In the genomic region with DNA sequence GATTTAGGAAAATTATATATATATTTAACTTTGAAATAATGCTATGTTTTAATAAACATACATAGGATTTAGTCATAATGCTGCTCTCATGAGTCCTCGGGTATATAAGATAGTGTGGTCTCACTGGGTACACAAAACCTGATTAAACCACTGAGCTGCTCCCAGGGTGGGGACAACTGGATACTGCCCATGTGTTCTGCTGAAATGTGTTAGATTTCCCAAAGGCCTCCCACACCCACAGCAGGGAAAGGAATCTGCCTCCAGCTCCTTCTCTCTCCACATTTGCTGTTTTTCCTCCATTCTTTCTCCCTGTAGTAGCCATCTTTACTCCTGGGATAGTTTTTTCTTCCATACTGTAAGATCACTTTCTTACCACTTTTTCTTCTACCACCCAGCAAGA, we compare ENCODE assay signal across 24 cellular contexts.
DNase-seq lines count a peak whose midpoint lies in the region; ATAC-seq and TF ChIP-seq lines count a peak whose summit lies in the region.
"Had no signal": no experiment of that assay in that cellular context is flagged by ENCODE, and none has a peak within 500 bp of the region (broad histone marks: within the 10 kb centered on the region; RNA-seq: fewer than 3 reads in every experiment).

No MANE protein-coding gene starts in this region.

- no peak for TF ChIP-seq EP300 in gastroesophageal sphincter (IDR thresholded peaks at IDR 0.05)

- peaks cover 32 to 38% of the 10 kb centered on the region in 2 donors for H3K4me1 Mint-ChIP-seq in natural killer cell
- peaks cover 17 to 32% of the 10 kb centered on the region in 2 donors for H3K4me1 Mint-ChIP-seq in natural killer cell treated with Interleukin-12 subunit alpha and Interleukin-12 subunit beta and Interleukin-15 and Interleukin-18, amount 100 ng/mL, for 72 hours (ENCODE audit: low read depth in 2 of 2)
- H3K4me1 Mint-ChIP-seq in stimulated activated effector memory CD8-positive, alpha-beta T cell treated with anti-CD3 and anti-CD28 coated beads, Interleukin-12 subunit alpha, Interleukin-12 subunit beta, amount 100 ng/mL, for 72 hours = peaks cover 16% of the 10 kb centered on the region

- TF ChIP-seq CTCF in natural killer cell (IDR thresholded peaks at IDR 0.05) = no peak
- TF ChIP-seq CTCF in gastroesophageal sphincter (IDR thresholded peaks at IDR 0.05) = no peak

- DNase-seq in NCI-H82 (lab: John Stamatoyannopoulos, UW) (peak; percentile 22), NCI-H82 treated with DMSO at 0.1 percent for 48 hours (lab: John Stamatoyannopoulos, UW; ENCODE audit: unreplicated experiment) (no peak), natural killer cell (no peak), NCI-H69 (lab: John Stamatoyannopoulos, UW) (no peak), EL (no peak)
- DNase-seq in natural killer cell treated with Interleukin-12 subunit alpha and Interleukin-12 subunit beta and Interleukin-15 and Interleukin-18, amount 100 ng/mL, for 72 hours (ENCODE audit: low spot score) = no peak
- DNase-seq in stimulated activated effector memory CD8-positive, alpha-beta T cell treated with anti-CD3 and anti-CD28 coated beads, Interleukin-12 subunit alpha, Interleukin-12 subunit beta, amount 100 ng/mL, for 72 hours (ENCODE audit: low spot score in 2 of 2) = no peak
- DNase-seq: colonic mucosa; effector memory CD4-positive, alpha-beta T cell; foreskin melanocyte; left lung; NCI-H1105; NCI-H2029; NCI-H748 treated with DMSO at 0.1 percent for 48 hours; T1000 had no signal

- ATAC-seq in natural killer cell (no peak), gastroesophageal sphincter (peak; percentile 60)
- no peak for ATAC-seq in natural killer cell treated with Interleukin-12 subunit alpha and Interleukin-12 subunit beta and Interleukin-15 and Interleukin-18, amount 100 ng/mL, for 72 hours
- ATAC-seq in stimulated activated effector memory CD8-positive, alpha-beta T cell treated with anti-CD3 and anti-CD28 coated beads, Interleukin-12 subunit alpha, Interleukin-12 subunit beta, amount 100 ng/mL, for 72 hours = no peak
- ATAC-seq: left lung, SK-N-SH treated with all-trans-retinoic acid at 6 μM for 48 hours, WTC11 had no signal

- H3K27me3 Mint-ChIP-seq in natural killer cell (ENCODE audit: low read depth in 2 of 2) = no peaks in the 10 kb centered on the region
- H3K27me3 Mint-ChIP-seq in natural killer cell treated with Interleukin-12 subunit alpha and Interleukin-12 subunit beta and Interleukin-15 and Interleukin-18, amount 100 ng/mL, for 72 hours = no peaks in the 10 kb centered on the region
- H3K27me3 Mint-ChIP-seq: type B pancreatic cell had no signal

- H3K9me3 ChIP-seq in gastroesophageal sphincter = no peaks in the 10 kb centered on the region
- H3K9me3 ChIP-seq: breast epithelium, colonic mucosa, left lung, prostate gland had no signal

- H3K27me3 ChIP-seq in gastroesophageal sphincter = no peaks in the 10 kb centered on the region
- H3K27me3 ChIP-seq: breast epithelium, colonic mucosa, hepatocyte, left lung had no signal

- no peak for TF ChIP-seq POLR2A in gastroesophageal sphincter (IDR thresholded peaks at IDR 0.05)

- intact Hi-C loops in natural killer cell (cut with micrococcal nuclease) = no loop called here

- H3K36me3 Mint-ChIP-seq in natural killer cell = peaks cover 28% of the 10 kb centered on the region
- H3K36me3 Mint-ChIP-seq in natural killer cell treated with Interleukin-12 subunit alpha and Interleukin-12 subunit beta and Interleukin-15 and Interleukin-18, amount 100 ng/mL, for 72 hours = peaks cover 25% of the 10 kb centered on the region
- peaks cover 100% of the 10 kb centered on the region for H3K36me3 Mint-ChIP-seq in stimulated activated effector memory CD8-positive, alpha-beta T cell treated with anti-CD3 and anti-CD28 coated beads, Interleukin-12 subunit alpha, Interleukin-12 subunit beta, amount 100 ng/mL, for 72 hours
- H3K36me3 Mint-ChIP-seq: WTC11 had no signal

- no peak overlapping the region for H3K4me3 Mint-ChIP-seq in natural killer cell
- H3K4me3 Mint-ChIP-seq in natural killer cell treated with Interleukin-12 subunit alpha and Interleukin-12 subunit beta and Interleukin-15 and Interleukin-18, amount 100 ng/mL, for 72 hours = no peak overlapping the region
- H3K4me3 Mint-ChIP-seq in stimulated activated effector memory CD8-positive, alpha-beta T cell treated with anti-CD3 and anti-CD28 coated beads, Interleukin-12 subunit alpha, Interleukin-12 subunit beta, amount 100 ng/mL, for 72 hours = no peak overlapping the region
- H3K4me3 Mint-ChIP-seq: type B pancreatic cell, WTC11 had no signal

- H3K36me3 ChIP-seq in gastroesophageal sphincter = peaks cover 0 to 37% of the 10 kb centered on the region in 2 donors
- H3K36me3 ChIP-seq: breast epithelium, colonic mucosa, prostate gland had no signal

- H3K4me1 ChIP-seq in gastroesophageal sphincter = peaks cover 0 to 23% (median 0%) of the 10 kb centered on the region in 3 donors
- H3K4me1 ChIP-seq: breast epithelium, left lung, prostate gland had no signal

- H3K27ac Mint-ChIP-seq in natural killer cell = peak overlapping the region; percentile 38 to 58
- peak overlapping the region in 1 of 2 donors; percentile 8 for H3K27ac Mint-ChIP-seq in natural killer cell treated with Interleukin-12 subunit alpha and Interleukin-12 subunit beta and Interleukin-15 and Interleukin-18, amount 100 ng/mL, for 72 hours
- H3K27ac Mint-ChIP-seq in stimulated activated effector memory CD8-positive, alpha-beta T cell treated with anti-CD3 and anti-CD28 coated beads, Interleukin-12 subunit alpha, Interleukin-12 subunit beta, amount 100 ng/mL, for 72 hours = peak overlapping the region; percentile 84
- H3K27ac Mint-ChIP-seq: type B pancreatic cell, WTC11 had no signal

- H3K9me3 Mint-ChIP-seq in natural killer cell = no peaks in the 10 kb centered on the region
- H3K9me3 Mint-ChIP-seq in natural killer cell treated with Interleukin-12 subunit alpha and Interleukin-12 subunit beta and Interleukin-15 and Interleukin-18, amount 100 ng/mL, for 72 hours = no peaks in the 10 kb centered on the region
- H3K9me3 Mint-ChIP-seq in stimulated activated effector memory CD8-positive, alpha-beta T cell treated with anti-CD3 and anti-CD28 coated beads, Interleukin-12 subunit alpha, Interleukin-12 subunit beta, amount 100 ng/mL, for 72 hours = no peaks in the 10 kb centered on the region
- H3K9me3 Mint-ChIP-seq: type B pancreatic cell, WTC11 had no signal

- no peak overlapping the region for H3K4me3 ChIP-seq in gastroesophageal sphincter
- H3K4me3 ChIP-seq: breast epithelium, colonic mucosa, hepatocyte, left lung, prostate gland had no signal

- WGBS in gastroesophageal sphincter (ENCODE audit: low coverage in 1 of 2), 2 donors = 79 to 82% methylated on average over 1 of the region's 1 CpG

- H3K27ac ChIP-seq in gastroesophageal sphincter = no peak overlapping the region
- H3K27ac ChIP-seq: 22Rv1, breast epithelium, colonic mucosa, hepatocyte, left lung, prostate gland, RWPE1 had no signal
